ENCODE assay signal across 16 cellular contexts in the genomic region with DNA sequence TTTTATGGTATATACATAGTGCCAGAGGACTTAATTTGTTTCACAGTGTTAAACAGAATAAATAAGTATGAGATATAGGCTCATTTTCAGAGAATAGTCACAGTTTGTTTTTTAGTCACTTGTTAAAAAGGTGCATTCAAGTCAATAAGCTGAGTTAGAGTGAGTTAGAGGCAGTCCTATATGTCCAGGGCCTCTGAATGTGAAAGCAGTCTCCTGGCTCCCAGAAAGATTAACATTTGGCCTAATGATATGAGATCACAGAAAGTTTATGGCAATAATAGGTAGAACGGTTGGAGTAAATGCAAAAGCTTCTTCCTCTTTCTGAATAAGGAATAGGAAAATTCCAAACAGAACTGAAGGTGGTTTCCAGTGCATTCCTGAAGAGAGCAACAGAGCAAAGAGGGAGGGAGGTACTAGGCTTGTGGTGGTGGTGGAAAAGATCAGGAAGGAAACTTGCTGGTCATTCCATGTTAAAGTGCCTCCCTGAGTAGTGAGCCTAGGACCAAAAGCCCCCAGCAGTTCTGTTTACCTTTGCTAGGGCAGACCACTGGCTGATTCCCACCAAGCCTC. TPM values are rescaled to one million over a fixed set of nuclear protein-coding genes. Genes with fewer than 3 reads are reported as not detected.
A peak's percentile ranks its signal among the peaks of the same experiment; 100 is the strongest.
DNase-seq lines count a peak whose midpoint lies in the region; ATAC-seq and TF ChIP-seq lines count a peak whose summit lies in the region.
"Had no signal": no experiment of that assay in that cellular context is flagged by ENCODE, and none has a peak within 500 bp of the region (broad histone marks: within the 10 kb centered on the region; RNA-seq: fewer than 3 reads in every experiment).

No MANE protein-coding gene starts in this region.

- H3K36me3 Mint-ChIP-seq in activated CD8-positive, alpha-beta T cell treated with anti-CD3 and anti-CD28 coated beads for 36 hours (ENCODE audit: low read depth) = no peaks in the 10 kb centered on the region
- H3K36me3 Mint-ChIP-seq in activated T-helper 2 cell treated with anti-CD3 and anti-CD28 coated beads, Interferon-gamma antibody, Interleukin-2, Interleukin-4, amounts not matched to agents 10 μg/mL and 5 μg/mL and 100 μg/mL, durations not matched to agents 14 hours and 24 hours and 36 hours (ENCODE audit: low read depth) = no peaks in the 10 kb centered on the region
- H3K36me3 Mint-ChIP-seq: activated naive CD4-positive, alpha-beta T cell treated with anti-CD3 and anti-CD28 coated beads, Interleukin-2, amount 10 ng/mL, durations not matched to agents 7 days and 5 days had no signal

- H3K27ac ChIP-seq in brain microvascular endothelial cell (peak overlapping the region; percentile 43), skeletal muscle tissue (ENCODE audit: low read depth, low read length) (peak overlapping the region; percentile 21)
- H3K27ac ChIP-seq: coronary artery had no signal

- peak; percentile 69 for DNase-seq in H4 (ENCODE audit: low spot score)
- DNase-seq in brain microvascular endothelial cell = no peak
- peak; percentile 11 for DNase-seq in kidney glomerular epithelial cell (lab: John Stamatoyannopoulos, UW)
- DNase-seq in activated CD8-positive, alpha-beta T cell treated with anti-CD3 and anti-CD28 coated beads for 36 hours = no peak
- no peak for DNase-seq in activated T-helper 2 cell treated with anti-CD3 and anti-CD28 coated beads, Interferon-gamma antibody, Interleukin-2, Interleukin-4, amounts not matched to agents 10 μg/mL and 5 μg/mL and 100 μg/mL, durations not matched to agents 14 hours and 24 hours and 36 hours (ENCODE audit: low spot score)
- DNase-seq: activated CD8-positive, alpha-beta memory T cell treated with anti-CD3 and anti-CD28 coated beads for 24 hours; activated naive CD4-positive, alpha-beta T cell treated with anti-CD3 and anti-CD28 coated beads, Interleukin-2, amount 10 ng/mL, durations not matched to agents 7 days and 5 days; H9; NCI-H2081; stimulated activated CD4-positive, alpha-beta T cell treated with anti-CD3 and anti-CD28 coated beads, Interleukin-4, amount 100 ng/mL, for 24 hours; stimulated activated naive CD4-positive, alpha-beta T cell treated with Interleukin-2 at 50 U/mL for 16 hours; T-helper 2 cell had no signal

- POLR2A ChIA-PET in activated CD8-positive, alpha-beta T cell treated with anti-CD3 and anti-CD28 coated beads for 36 hours (lab: Charles Lee) = interaction anchor here (0.6 kb wide), 1 partner anchor 930 kb away, joined by 3 read pairs; no protein-coding TSS in a partner anchor

- peaks cover 33 to 37% (median 33%) of the 10 kb centered on the region in 3 donors for H3K4me1 ChIP-seq in skeletal muscle tissue (ENCODE audit: control insufficient read depth in 3 of 3, insufficient read depth in 3 of 3, low read length in 3 of 3)

- intact Hi-C loops in activated CD8-positive, alpha-beta T cell treated with anti-CD3 and anti-CD28 coated beads for 36 hours (cut with micrococcal nuclease) = no loop called here
- intact Hi-C loops in activated T-helper 2 cell treated with anti-CD3 and anti-CD28 coated beads, Interferon-gamma antibody, Interleukin-2, Interleukin-4, amounts not matched to agents 10 μg/mL and 5 μg/mL and 100 μg/mL, durations not matched to agents 14 hours and 24 hours and 36 hours (cut with micrococcal nuclease) = no loop called here

- CTCF ChIA-PET in activated CD8-positive, alpha-beta T cell treated with anti-CD3 and anti-CD28 coated beads for 36 hours (lab: Charles Lee) = no interaction called here

- H3K27ac Mint-ChIP-seq in activated CD8-positive, alpha-beta T cell treated with anti-CD3 and anti-CD28 coated beads for 36 hours = no peak overlapping the region
- H3K27ac Mint-ChIP-seq in activated T-helper 2 cell treated with anti-CD3 and anti-CD28 coated beads, Interferon-gamma antibody, Interleukin-2, Interleukin-4, amounts not matched to agents 10 μg/mL and 5 μg/mL and 100 μg/mL, durations not matched to agents 14 hours and 24 hours and 36 hours = no peak overlapping the region
- H3K27ac Mint-ChIP-seq: activated naive CD4-positive, alpha-beta T cell treated with anti-CD3 and anti-CD28 coated beads, Interleukin-2, amount 10 ng/mL, durations not matched to agents 7 days and 5 days; H9 had no signal

- peaks cover 7% of the 10 kb centered on the region for H3K27me3 Mint-ChIP-seq in activated CD8-positive, alpha-beta T cell treated with anti-CD3 and anti-CD28 coated beads for 36 hours
- H3K27me3 Mint-ChIP-seq in activated T-helper 2 cell treated with anti-CD3 and anti-CD28 coated beads, Interferon-gamma antibody, Interleukin-2, Interleukin-4, amounts not matched to agents 10 μg/mL and 5 μg/mL and 100 μg/mL, durations not matched to agents 14 hours and 24 hours and 36 hours (ENCODE audit: low read depth) = peaks cover 35% of the 10 kb centered on the region

- in situ Hi-C loops in brain microvascular endothelial cell (cut with HindIII; ENCODE audit: low pct_ligation_motif_present, low sequenced_read_pairs) = no loop called here

- H3K9me3 ChIP-seq in skeletal muscle tissue (ENCODE audit: control insufficient read depth in 3 of 3, low read length in 3 of 3) = no peaks in the 10 kb centered on the region

- no peaks in the 10 kb centered on the region for H3K4me1 Mint-ChIP-seq in activated CD8-positive, alpha-beta T cell treated with anti-CD3 and anti-CD28 coated beads for 36 hours (ENCODE audit: low read depth)
- no peaks in the 10 kb centered on the region for H3K4me1 Mint-ChIP-seq in activated T-helper 2 cell treated with anti-CD3 and anti-CD28 coated beads, Interferon-gamma antibody, Interleukin-2, Interleukin-4, amounts not matched to agents 10 μg/mL and 5 μg/mL and 100 μg/mL, durations not matched to agents 14 hours and 24 hours and 36 hours (ENCODE audit: low read depth)
- H3K4me1 Mint-ChIP-seq: activated naive CD4-positive, alpha-beta T cell treated with anti-CD3 and anti-CD28 coated beads, Interleukin-2, amount 10 ng/mL, durations not matched to agents 7 days and 5 days had no signal

- TF ChIP-seq CTCF in brain microvascular endothelial cell (IDR thresholded peaks at IDR 0.05; ENCODE audit: low read depth, low read length, missing control alignments) = no peak
- no peak for TF ChIP-seq CTCF in activated CD8-positive, alpha-beta T cell treated with anti-CD3 and anti-CD28 coated beads for 36 hours (IDR thresholded peaks at IDR 0.05)

- no peaks in the 10 kb centered on the region for H3K9me3 Mint-ChIP-seq in activated CD8-positive, alpha-beta T cell treated with anti-CD3 and anti-CD28 coated beads for 36 hours
- H3K9me3 Mint-ChIP-seq in activated T-helper 2 cell treated with anti-CD3 and anti-CD28 coated beads, Interferon-gamma antibody, Interleukin-2, Interleukin-4, amounts not matched to agents 10 μg/mL and 5 μg/mL and 100 μg/mL, durations not matched to agents 14 hours and 24 hours and 36 hours = no peaks in the 10 kb centered on the region
- H3K9me3 Mint-ChIP-seq: activated naive CD4-positive, alpha-beta T cell treated with anti-CD3 and anti-CD28 coated beads, Interleukin-2, amount 10 ng/mL, durations not matched to agents 7 days and 5 days; H9 had no signal

- H3K4me3 Mint-ChIP-seq in activated CD8-positive, alpha-beta T cell treated with anti-CD3 and anti-CD28 coated beads for 36 hours = no peak overlapping the region
- H3K4me3 Mint-ChIP-seq in activated T-helper 2 cell treated with anti-CD3 and anti-CD28 coated beads, Interferon-gamma antibody, Interleukin-2, Interleukin-4, amounts not matched to agents 10 μg/mL and 5 μg/mL and 100 μg/mL, durations not matched to agents 14 hours and 24 hours and 36 hours (ENCODE audit: low read depth) = no peak overlapping the region
- H3K4me3 Mint-ChIP-seq: activated naive CD4-positive, alpha-beta T cell treated with anti-CD3 and anti-CD28 coated beads, Interleukin-2, amount 10 ng/mL, durations not matched to agents 7 days and 5 days; H9 had no signal

- no peak overlapping the region for H3K9ac ChIP-seq in skeletal muscle tissue (ENCODE audit: low read depth in 1 of 3, low read length in 3 of 3)

- H3K36me3 ChIP-seq in brain microvascular endothelial cell (replicated peaks) (no peaks in the 10 kb centered on the region), skeletal muscle tissue (ENCODE audit: control insufficient read depth in 3 of 3, insufficient read depth in 3 of 3, low read length in 3 of 3) (no peaks in the 10 kb centered on the region)

- H3K27me3 ChIP-seq in brain microvascular endothelial cell (replicated peaks) (no peaks in the 10 kb centered on the region), skeletal muscle tissue (ENCODE audit: control insufficient read depth in 3 of 3, insufficient read depth in 3 of 3, low read length in 3 of 3) (no peaks in the 10 kb centered on the region)

- H3K4me3 ChIP-seq in brain microvascular endothelial cell (ENCODE audit: low read depth, low read length) (no peak overlapping the region), skeletal muscle tissue (ENCODE audit: low read length in 3 of 3) (no peak overlapping the region)
- H3K4me3 ChIP-seq: coronary artery had no signal

- ATAC-seq in activated CD8-positive, alpha-beta T cell treated with anti-CD3 and anti-CD28 coated beads for 36 hours = no peak
- ATAC-seq in HG03280 (IDR thresholded peaks at IDR 0.05; ENCODE audit: unreplicated experiment) = no peak

RNA-seq across cellular contexts. Expression of gene SLC38A4, which starts 54.4 kb away (rescaled TPM):
- 0.74 and 1.1 TPM in 2 replicates for total RNA-seq in H4 (2014; rRNA removed; shearing (Covaris generic))
- 4.7 TPM for total RNA-seq in skeletal muscle tissue
- not detected for total RNA-seq in activated CD8-positive, alpha-beta T cell treated with anti-CD3 and anti-CD28 coated beads for 36 hours
- total RNA-seq in activated T-helper 2 cell treated with anti-CD3 and anti-CD28 coated beads, Interferon-gamma antibody, Interleukin-2, Interleukin-4, amounts not matched to agents 10 μg/mL and 5 μg/mL and 100 μg/mL, durations not matched to agents 14 hours and 24 hours and 36 hours = not detected in 2 replicates
- total RNA-seq: glomerular endothelial cell had no signal

Comparison
In these comparisons a context has a peak if more than half of its experiments do, and no peak if none do; other contexts are left out.
1. DNase-seq: peak in H4 (single experiment) and kidney glomerular epithelial cell (single experiment); none in brain microvascular endothelial cell (single experiment), activated CD8-positive, alpha-beta T cell treated with anti-CD3 and anti-CD28 coated beads for 36 hours (single experiment) and activated T-helper 2 cell treated with anti-CD3 and anti-CD28 coated beads, Interferon-gamma antibody, Interleukin-2, Interleukin-4, amounts not matched to agents 10 μg/mL and 5 μg/mL and 100 μg/mL, durations not matched to agents 14 hours and 24 hours and 36 hours (single experiment).